18 cellular contexts compared by ENCODE assay signal in genomic region chr9:89933578-89933977, GRCh38.
"Had no signal": no experiment of that assay in that cellular context is flagged by ENCODE, and none has a peak within 500 bp of the region (broad histone marks: within the 10 kb centered on the region; RNA-seq: fewer than 3 reads in every experiment).

No MANE protein-coding gene starts in this region.

- H3K4me3 ChIP-seq: heart right ventricle, left ventricle myocardium inferior, psoas muscle, spleen, tibial nerve, upper lobe of right lung, vagina had no signal

- DNase-seq: effector memory CD8-positive, alpha-beta T cell; foreskin melanocyte; heart right ventricle; hypothalamus; left ventricle myocardium inferior; mesendoderm; naive B cell; psoas muscle; retina; spleen; stimulated activated CD4-positive, alpha-beta T cell treated with anti-CD3 and anti-CD28 coated beads, Interleukin-15, amount 100 ng/mL, for 24 hours; stimulated activated CD4-positive, alpha-beta T cell treated with anti-CD3 and anti-CD28 coated beads, Interleukin-1b, Interleukin-23, amount 100 ng/mL, for 48 hours; stimulated activated CD4-positive, alpha-beta T cell treated with anti-CD3 and anti-CD28 coated beads, Interleukin-4, amount 100 ng/mL, for 24 hours; upper lobe of right lung had no signal

- H3K9me3 ChIP-seq: heart right ventricle, left ventricle myocardium inferior, psoas muscle, spleen, tibial nerve, upper lobe of right lung, vagina had no signal

- H3K27ac ChIP-seq: heart right ventricle, left ventricle myocardium inferior, psoas muscle, spleen, tibial nerve, upper lobe of right lung, vagina had no signal

- H3K27me3 ChIP-seq: heart right ventricle, spleen, tibial nerve, upper lobe of right lung, vagina had no signal

- H3K36me3 ChIP-seq: heart right ventricle, left ventricle myocardium inferior, spleen, tibial nerve, upper lobe of right lung, vagina had no signal

- ATAC-seq: effector memory CD8-positive, alpha-beta T cell; psoas muscle; sciatic nerve; stimulated activated memory B cell treated with anti-CD40 and anti-IgM and Interleukin-4, amounts not matched to agents 10 μg/mL and 1 μg/mL and 100 μg/mL, for 72 hours; upper lobe of right lung had no signal
